Comparison of ENCODE assay signal across 1 cellular context in the genomic region with DNA sequence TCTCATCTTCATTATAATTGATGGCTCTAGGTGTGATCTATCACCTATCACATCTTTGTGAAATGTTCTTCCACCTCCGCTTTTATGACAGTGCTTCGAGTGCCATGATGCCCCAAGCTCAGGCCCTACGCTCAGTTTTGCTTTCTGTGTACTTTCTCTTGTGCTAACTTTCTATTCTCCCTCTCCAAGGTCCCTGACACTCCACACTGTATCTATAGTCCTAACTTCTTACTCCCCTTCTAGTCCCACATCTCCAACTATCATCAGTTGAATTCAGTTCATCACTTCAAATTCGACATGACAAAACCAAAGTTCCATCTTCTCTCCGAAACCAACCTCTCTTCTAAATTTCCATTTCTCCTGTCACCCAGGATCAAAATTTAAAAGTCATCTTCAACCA.
TF ChIP-seq lines count a peak whose summit lies in the region.

No MANE protein-coding gene starts in this region.

TF ChIP-seq in K562, 482 proteins besides CTCF, POLR2A, EP300 and RAD21 (continued from another document):
- TF ChIP-seq, protein P1, sequence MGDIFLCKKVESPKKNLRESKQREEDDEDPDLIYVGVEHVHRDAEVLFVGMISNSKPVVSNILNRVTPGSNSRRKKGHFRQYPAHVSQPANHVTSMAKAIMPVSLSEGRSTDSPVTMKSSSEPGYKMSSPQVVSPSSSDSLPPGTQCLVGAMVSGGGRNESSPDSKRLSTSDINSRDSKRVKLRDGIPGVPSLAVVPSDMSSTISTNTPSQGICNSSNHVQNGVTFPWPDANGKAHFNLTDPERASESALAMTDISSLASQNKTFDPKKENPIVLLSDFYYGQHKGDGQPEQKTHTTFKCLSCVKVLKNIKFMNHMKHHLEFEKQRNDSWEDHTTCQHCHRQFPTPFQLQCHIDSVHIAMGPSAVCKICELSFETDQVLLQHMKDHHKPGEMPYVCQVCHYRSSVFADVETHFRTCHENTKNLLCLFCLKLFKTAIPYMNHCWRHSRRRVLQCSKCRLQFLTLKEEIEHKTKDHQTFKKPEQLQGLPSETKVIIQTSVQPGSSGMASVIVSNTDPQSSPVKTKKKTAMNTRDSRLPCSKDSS (IDR thresholded peaks at IDR 0.05; ENCODE audit: low read depth, partially characterized antibody): no peak
- TF ChIP-seq, protein P2, sequence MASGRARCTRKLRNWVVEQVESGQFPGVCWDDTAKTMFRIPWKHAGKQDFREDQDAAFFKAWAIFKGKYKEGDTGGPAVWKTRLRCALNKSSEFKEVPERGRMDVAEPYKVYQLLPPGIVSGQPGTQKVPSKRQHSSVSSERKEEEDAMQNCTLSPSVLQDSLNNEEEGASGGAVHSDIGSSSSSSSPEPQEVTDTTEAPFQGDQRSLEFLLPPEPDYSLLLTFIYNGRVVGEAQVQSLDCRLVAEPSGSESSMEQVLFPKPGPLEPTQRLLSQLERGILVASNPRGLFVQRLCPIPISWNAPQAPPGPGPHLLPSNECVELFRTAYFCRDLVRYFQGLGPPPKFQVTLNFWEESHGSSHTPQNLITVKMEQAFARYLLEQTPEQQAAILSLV (tag; IDR thresholded peaks at IDR 0.05): no peak
- TF ChIP-seq, protein P3, sequence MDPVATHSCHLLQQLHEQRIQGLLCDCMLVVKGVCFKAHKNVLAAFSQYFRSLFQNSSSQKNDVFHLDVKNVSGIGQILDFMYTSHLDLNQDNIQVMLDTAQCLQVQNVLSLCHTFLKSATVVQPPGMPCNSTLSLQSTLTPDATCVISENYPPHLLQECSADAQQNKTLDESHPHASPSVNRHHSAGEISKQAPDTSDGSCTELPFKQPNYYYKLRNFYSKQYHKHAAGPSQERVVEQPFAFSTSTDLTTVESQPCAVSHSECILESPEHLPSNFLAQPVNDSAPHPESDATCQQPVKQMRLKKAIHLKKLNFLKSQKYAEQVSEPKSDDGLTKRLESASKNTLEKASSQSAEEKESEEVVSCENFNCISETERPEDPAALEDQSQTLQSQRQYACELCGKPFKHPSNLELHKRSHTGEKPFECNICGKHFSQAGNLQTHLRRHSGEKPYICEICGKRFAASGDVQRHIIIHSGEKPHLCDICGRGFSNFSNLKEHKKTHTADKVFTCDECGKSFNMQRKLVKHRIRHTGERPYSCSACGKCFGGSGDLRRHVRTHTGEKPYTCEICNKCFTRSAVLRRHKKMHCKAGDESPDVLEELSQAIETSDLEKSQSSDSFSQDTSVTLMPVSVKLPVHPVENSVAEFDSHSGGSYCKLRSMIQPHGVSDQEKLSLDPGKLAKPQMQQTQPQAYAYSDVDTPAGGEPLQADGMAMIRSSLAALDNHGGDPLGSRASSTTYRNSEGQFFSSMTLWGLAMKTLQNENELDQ (CRISPR knock-in tag; IDR thresholded peaks at IDR 0.05; ENCODE audit: borderline replicate concordance): no peak
- TF ChIP-seq HNRNPL (IDR thresholded peaks at IDR 0.05; ENCODE audit: low read depth, low read length) (no peak), POU5F1 (IDR thresholded peaks at IDR 0.05; ENCODE audit: borderline replicate concordance, low read depth, low read length, partially characterized antibody) (no peak), NFATC3 (IDR thresholded peaks at IDR 0.05) (no peak), SRF (CRISPR knock-in tag; IDR thresholded peaks at IDR 0.05) (no peak), MAFF (IDR thresholded peaks at IDR 0.05; ENCODE audit: low read length) (no peak), ZNF140 (CRISPR knock-in tag; IDR thresholded peaks at IDR 0.05) (no peak), DMBX1 (CRISPR knock-in tag; IDR thresholded peaks at IDR 0.05; ENCODE audit: borderline replicate concordance) (no peak), TAF1 (IDR thresholded peaks at IDR 0.05; ENCODE audit: control insufficient read depth, extremely low read depth, insufficient read depth, low read length, severe bottlenecking) (no peak), SMAD1 (IDR thresholded peaks at IDR 0.05; ENCODE audit: low read depth, low read length, partially characterized antibody) (no peak), KLF13 (tag; IDR thresholded peaks at IDR 0.05; ENCODE audit: borderline replicate concordance, low read depth) (no peak), KDM2B (CRISPR knock-in tag; IDR thresholded peaks at IDR 0.05) (no peak)
- TF ChIP-seq, protein P4, sequence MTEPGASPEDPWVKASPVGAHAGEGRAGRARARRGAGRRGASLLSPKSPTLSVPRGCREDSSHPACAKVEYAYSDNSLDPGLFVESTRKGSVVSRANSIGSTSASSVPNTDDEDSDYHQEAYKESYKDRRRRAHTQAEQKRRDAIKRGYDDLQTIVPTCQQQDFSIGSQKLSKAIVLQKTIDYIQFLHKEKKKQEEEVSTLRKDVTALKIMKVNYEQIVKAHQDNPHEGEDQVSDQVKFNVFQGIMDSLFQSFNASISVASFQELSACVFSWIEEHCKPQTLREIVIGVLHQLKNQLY (CRISPR knock-in tag; conservative IDR thresholded peaks at IDR 0.05): no peak
- TF ChIP-seq, protein P5, sequence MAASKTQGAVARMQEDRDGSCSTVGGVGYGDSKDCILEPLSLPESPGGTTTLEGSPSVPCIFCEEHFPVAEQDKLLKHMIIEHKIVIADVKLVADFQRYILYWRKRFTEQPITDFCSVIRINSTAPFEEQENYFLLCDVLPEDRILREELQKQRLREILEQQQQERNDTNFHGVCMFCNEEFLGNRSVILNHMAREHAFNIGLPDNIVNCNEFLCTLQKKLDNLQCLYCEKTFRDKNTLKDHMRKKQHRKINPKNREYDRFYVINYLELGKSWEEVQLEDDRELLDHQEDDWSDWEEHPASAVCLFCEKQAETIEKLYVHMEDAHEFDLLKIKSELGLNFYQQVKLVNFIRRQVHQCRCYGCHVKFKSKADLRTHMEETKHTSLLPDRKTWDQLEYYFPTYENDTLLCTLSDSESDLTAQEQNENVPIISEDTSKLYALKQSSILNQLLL (CRISPR knock-in tag; IDR thresholded peaks at IDR 0.05; ENCODE audit: borderline replicate concordance): no peak
- TF ChIP-seq, protein P6, sequence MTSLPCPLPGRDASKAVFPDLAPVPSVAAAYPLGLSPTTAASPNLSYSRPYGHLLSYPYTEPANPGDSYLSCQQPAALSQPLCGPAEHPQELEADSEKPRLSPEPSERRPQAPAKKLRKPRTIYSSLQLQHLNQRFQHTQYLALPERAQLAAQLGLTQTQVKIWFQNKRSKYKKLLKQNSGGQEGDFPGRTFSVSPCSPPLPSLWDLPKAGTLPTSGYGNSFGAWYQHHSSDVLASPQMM (CRISPR knock-in tag; IDR thresholded peaks at IDR 0.05): no peak
- TF ChIP-seq, protein P7, sequence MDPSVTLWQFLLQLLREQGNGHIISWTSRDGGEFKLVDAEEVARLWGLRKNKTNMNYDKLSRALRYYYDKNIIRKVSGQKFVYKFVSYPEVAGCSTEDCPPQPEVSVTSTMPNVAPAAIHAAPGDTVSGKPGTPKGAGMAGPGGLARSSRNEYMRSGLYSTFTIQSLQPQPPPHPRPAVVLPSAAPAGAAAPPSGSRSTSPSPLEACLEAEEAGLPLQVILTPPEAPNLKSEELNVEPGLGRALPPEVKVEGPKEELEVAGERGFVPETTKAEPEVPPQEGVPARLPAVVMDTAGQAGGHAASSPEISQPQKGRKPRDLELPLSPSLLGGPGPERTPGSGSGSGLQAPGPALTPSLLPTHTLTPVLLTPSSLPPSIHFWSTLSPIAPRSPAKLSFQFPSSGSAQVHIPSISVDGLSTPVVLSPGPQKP (CRISPR knock-in tag; IDR thresholded peaks at IDR 0.05): no peak
- TF ChIP-seq, protein P8, sequence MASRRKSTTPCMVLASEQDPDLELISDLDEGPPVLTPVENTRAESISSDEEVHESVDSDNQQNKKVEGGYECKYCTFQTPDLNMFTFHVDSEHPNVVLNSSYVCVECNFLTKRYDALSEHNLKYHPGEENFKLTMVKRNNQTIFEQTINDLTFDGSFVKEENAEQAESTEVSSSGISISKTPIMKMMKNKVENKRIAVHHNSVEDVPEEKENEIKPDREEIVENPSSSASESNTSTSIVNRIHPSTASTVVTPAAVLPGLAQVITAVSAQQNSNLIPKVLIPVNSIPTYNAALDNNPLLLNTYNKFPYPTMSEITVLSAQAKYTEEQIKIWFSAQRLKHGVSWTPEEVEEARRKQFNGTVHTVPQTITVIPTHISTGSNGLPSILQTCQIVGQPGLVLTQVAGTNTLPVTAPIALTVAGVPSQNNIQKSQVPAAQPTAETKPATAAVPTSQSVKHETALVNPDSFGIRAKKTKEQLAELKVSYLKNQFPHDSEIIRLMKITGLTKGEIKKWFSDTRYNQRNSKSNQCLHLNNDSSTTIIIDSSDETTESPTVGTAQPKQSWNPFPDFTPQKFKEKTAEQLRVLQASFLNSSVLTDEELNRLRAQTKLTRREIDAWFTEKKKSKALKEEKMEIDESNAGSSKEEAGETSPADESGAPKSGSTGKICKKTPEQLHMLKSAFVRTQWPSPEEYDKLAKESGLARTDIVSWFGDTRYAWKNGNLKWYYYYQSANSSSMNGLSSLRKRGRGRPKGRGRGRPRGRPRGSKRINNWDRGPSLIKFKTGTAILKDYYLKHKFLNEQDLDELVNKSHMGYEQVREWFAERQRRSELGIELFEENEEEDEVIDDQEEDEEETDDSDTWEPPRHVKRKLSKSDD (conservative IDR thresholded peaks at IDR 0.05; ENCODE audit: low read length): no peak
